ENCODE assay signal across 24 cellular contexts in the genomic region with DNA sequence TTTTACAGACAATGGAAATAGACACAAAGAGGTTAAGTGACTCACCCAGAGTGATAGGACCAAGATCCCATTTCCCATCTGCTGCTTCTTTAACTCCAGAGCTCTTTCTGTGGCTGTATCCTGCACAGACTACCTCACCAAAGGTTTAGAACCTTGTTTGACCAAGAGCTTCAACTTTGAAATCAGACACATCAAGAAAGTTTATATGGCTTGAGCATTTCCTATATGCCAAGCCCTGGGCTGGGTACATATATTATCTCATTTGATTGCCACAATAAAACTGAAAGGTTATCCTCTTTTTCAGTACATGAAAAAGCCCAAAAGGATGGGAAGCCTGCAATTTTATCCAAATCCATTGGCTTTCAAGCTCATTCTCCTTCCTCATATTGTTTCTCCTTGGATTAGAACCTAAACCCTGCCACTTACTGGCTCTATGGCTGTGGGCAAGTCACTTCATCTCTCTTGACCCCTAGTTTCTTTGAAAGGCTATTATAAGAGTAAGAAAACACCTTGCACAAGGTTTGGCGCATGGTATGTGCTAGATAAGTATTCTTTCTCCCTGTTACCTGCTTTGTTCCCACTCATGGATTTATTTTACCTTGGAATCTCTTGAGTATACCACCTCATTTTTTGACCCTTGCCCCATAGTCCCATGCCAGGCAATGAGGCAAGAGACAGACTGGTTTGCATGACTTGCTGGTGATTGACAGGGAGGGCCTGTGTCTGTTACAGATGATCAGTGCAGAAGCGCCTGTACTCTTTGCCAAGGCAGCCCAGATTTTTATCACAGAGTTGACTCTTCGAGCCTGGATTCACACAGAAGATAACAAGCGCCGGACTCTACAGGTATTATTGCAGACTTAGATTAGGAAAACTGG. TPM values are rescaled to one million over a fixed set of nuclear protein-coding genes. Genes with fewer than 3 reads are reported as not detected.
DNase-seq lines count a peak whose midpoint lies in the region; ATAC-seq and TF ChIP-seq lines count a peak whose summit lies in the region.
"Had no signal": no experiment of that assay in that cellular context is flagged by ENCODE, and none has a peak within 500 bp of the region (broad histone marks: within the 10 kb centered on the region; RNA-seq: fewer than 3 reads in every experiment).

No MANE protein-coding gene starts in this region.

- H4K20me1 ChIP-seq in hepatocyte (ENCODE audit: insufficient read depth, poor library complexity, severe bottlenecking), result peaks cover 13% of the 10 kb centered on the region

- intact Hi-C loops in activated CD8-positive, alpha-beta T cell treated with anti-CD3 and anti-CD28 coated beads for 36 hours (cut with micrococcal nuclease), result no loop called here
- intact Hi-C loops in transverse colon (cut with DNase I; ENCODE audit: low total_unique reads), result no loop called here
- intact Hi-C loops in left lung (cut with DNase I), result no loop called here

- no peak overlapping the region for H2AFZ ChIP-seq in hepatocyte
- H2AFZ ChIP-seq: PC-9 had no signal

- H3K27ac ChIP-seq in hepatocyte, result peak overlapping the region; percentile 71
- peak overlapping the region in 3 of 4 donors; percentile 11 to 34 (median 31) for H3K27ac ChIP-seq in transverse colon
- no peak overlapping the region for H3K27ac ChIP-seq in left lung
- H3K27ac ChIP-seq: PC-9, RWPE1 had no signal

- H3K4me3 ChIP-seq in hepatocyte (no peak overlapping the region), transverse colon (no peak overlapping the region), left lung (no peak overlapping the region)
- H3K4me3 ChIP-seq: GM12878, K562, PC-9 had no signal

- peaks cover 20% of the 10 kb centered on the region for H3K4me1 Mint-ChIP-seq in activated CD8-positive, alpha-beta T cell treated with anti-CD3 and anti-CD28 coated beads, Interleukin-2, amount 10 ng/mL, durations not matched to agents 7 days and 5 days (ENCODE audit: low read depth)
- H3K4me1 Mint-ChIP-seq in activated CD8-positive, alpha-beta T cell treated with anti-CD3 and anti-CD28 coated beads for 36 hours (ENCODE audit: low read depth), result peaks cover 48% of the 10 kb centered on the region
- peaks cover 6% of the 10 kb centered on the region for H3K4me1 Mint-ChIP-seq in nephron progenitor cell

- CTCF ChIA-PET in activated CD8-positive, alpha-beta T cell treated with anti-CD3 and anti-CD28 coated beads, Interleukin-2, amount 10 ng/mL, durations not matched to agents 7 days and 5 days (lab: Charles Lee), result interaction anchor here (0.9 kb wide), 1 partner anchor 17 kb away, joined by 3 read pairs; no protein-coding TSS in a partner anchor
- CTCF ChIA-PET in activated CD8-positive, alpha-beta T cell treated with anti-CD3 and anti-CD28 coated beads for 36 hours (lab: Charles Lee), result interaction anchor here (1.0 to 1.5 kb wide), 4 partner anchors 20 to 199 kb away, joined by 3 to 5 read pairs (median 4); no protein-coding TSS in a partner anchor

- peak overlapping the region; percentile 5 for H3K27ac Mint-ChIP-seq in activated CD8-positive, alpha-beta T cell treated with anti-CD3 and anti-CD28 coated beads, Interleukin-2, amount 10 ng/mL, durations not matched to agents 7 days and 5 days
- no peak overlapping the region for H3K27ac Mint-ChIP-seq in activated CD8-positive, alpha-beta T cell treated with anti-CD3 and anti-CD28 coated beads for 36 hours
- H3K27ac Mint-ChIP-seq in nephron progenitor cell, result peak overlapping the region; percentile 45

- no peaks in the 10 kb centered on the region for H3K9me3 ChIP-seq in hepatocyte (ENCODE audit: low read depth)
- no peaks in the 10 kb centered on the region for H3K9me3 ChIP-seq in transverse colon
- H3K9me3 ChIP-seq in left lung, result no peaks in the 10 kb centered on the region
- H3K9me3 ChIP-seq: BE2C, Caco-2 had no signal

- H3K36me3 ChIP-seq in hepatocyte (replicated peaks; ENCODE audit: insufficient read depth, low read depth) (no peaks in the 10 kb centered on the region), transverse colon (peaks cover 0 to 50% (median 9%) of the 10 kb centered on the region in 4 donors), left lung (peaks cover 0 to 59% of the 10 kb centered on the region in 2 donors)

- POLR2A ChIA-PET in activated CD8-positive, alpha-beta T cell treated with anti-CD3 and anti-CD28 coated beads, Interleukin-2, amount 10 ng/mL, durations not matched to agents 7 days and 5 days (lab: Charles Lee), result interaction anchor here (1.7 kb wide), 1 partner anchor 58 kb away, joined by 5 read pairs; the partner anchor contains the start of gene NFYC
- POLR2A ChIA-PET in activated CD8-positive, alpha-beta T cell treated with anti-CD3 and anti-CD28 coated beads for 36 hours (lab: Charles Lee), result interaction anchor here (0.6 kb wide), 1 partner anchor 218 kb away, joined by 3 read pairs; no protein-coding TSS in a partner anchor

- no peak for ATAC-seq in activated CD8-positive, alpha-beta T cell treated with anti-CD3 and anti-CD28 coated beads, Interleukin-2, amount 10 ng/mL, durations not matched to agents 7 days and 5 days
- ATAC-seq in activated CD8-positive, alpha-beta T cell treated with anti-CD3 and anti-CD28 coated beads for 36 hours, result no peak
- ATAC-seq in left lung, result no peak
- ATAC-seq: GM12878, K562 had no signal

- no peaks in the 10 kb centered on the region for H3K27me3 Mint-ChIP-seq in activated CD8-positive, alpha-beta T cell treated with anti-CD3 and anti-CD28 coated beads, Interleukin-2, amount 10 ng/mL, durations not matched to agents 7 days and 5 days (ENCODE audit: low read depth)
- H3K27me3 Mint-ChIP-seq in activated CD8-positive, alpha-beta T cell treated with anti-CD3 and anti-CD28 coated beads for 36 hours, result no peaks in the 10 kb centered on the region
- H3K27me3 Mint-ChIP-seq in nephron progenitor cell (ENCODE audit: low read depth, poor library complexity), result no peaks in the 10 kb centered on the region
- H3K27me3 Mint-ChIP-seq: CD4-positive, CD25-positive, alpha-beta regulatory T cell had no signal

- TF ChIP-seq POLR2A in transverse colon (IDR thresholded peaks at IDR 0.05), result no peak

- TF ChIP-seq CTCF in activated CD8-positive, alpha-beta T cell treated with anti-CD3 and anti-CD28 coated beads for 36 hours (IDR thresholded peaks at IDR 0.05), result no peak
- no peak for TF ChIP-seq CTCF in hepatocyte (IDR thresholded peaks at IDR 0.05; ENCODE audit: poor library complexity)
- TF ChIP-seq CTCF in nephron progenitor cell (IDR thresholded peaks at IDR 0.05), result no peak
- no peak for TF ChIP-seq CTCF in transverse colon (IDR thresholded peaks at IDR 0.05)
- no peak for TF ChIP-seq CTCF in left lung (IDR thresholded peaks at IDR 0.05)

- no peaks in the 10 kb centered on the region for H3K9me2 ChIP-seq in hepatocyte (replicated peaks; ENCODE audit: insufficient read depth)

- peaks cover 40% of the 10 kb centered on the region for H3K79me2 ChIP-seq in hepatocyte

- H3K27me3 ChIP-seq in hepatocyte, result no peaks in the 10 kb centered on the region
- no peaks in the 10 kb centered on the region for H3K27me3 ChIP-seq in transverse colon
- H3K27me3 ChIP-seq in left lung, result no peaks in the 10 kb centered on the region
- H3K27me3 ChIP-seq: BE2C had no signal

- H3K4me1 ChIP-seq in hepatocyte (ENCODE audit: insufficient read depth) (peaks cover 22% of the 10 kb centered on the region), transverse colon (peaks cover 0 to 39% (median 12%) of the 10 kb centered on the region in 4 donors), left lung (no peaks in the 10 kb centered on the region)
- H3K4me1 ChIP-seq: BE2C, Caco-2 had no signal

- H3K36me3 Mint-ChIP-seq in activated CD8-positive, alpha-beta T cell treated with anti-CD3 and anti-CD28 coated beads, Interleukin-2, amount 10 ng/mL, durations not matched to agents 7 days and 5 days (ENCODE audit: low read depth), result peaks cover 76% of the 10 kb centered on the region
- peaks cover 35% of the 10 kb centered on the region for H3K36me3 Mint-ChIP-seq in activated CD8-positive, alpha-beta T cell treated with anti-CD3 and anti-CD28 coated beads for 36 hours (ENCODE audit: low read depth)
- H3K36me3 Mint-ChIP-seq in nephron progenitor cell (ENCODE audit: low read depth), result peaks cover 67% of the 10 kb centered on the region

- no peak overlapping the region for H3K4me3 Mint-ChIP-seq in activated CD8-positive, alpha-beta T cell treated with anti-CD3 and anti-CD28 coated beads, Interleukin-2, amount 10 ng/mL, durations not matched to agents 7 days and 5 days
- no peak overlapping the region for H3K4me3 Mint-ChIP-seq in activated CD8-positive, alpha-beta T cell treated with anti-CD3 and anti-CD28 coated beads for 36 hours
- no peak overlapping the region for H3K4me3 Mint-ChIP-seq in nephron progenitor cell
- H3K4me3 Mint-ChIP-seq: CD4-positive, CD25-positive, alpha-beta regulatory T cell had no signal

- peak overlapping the region; percentile 35 for H3K4me2 ChIP-seq in hepatocyte
- H3K4me2 ChIP-seq: PC-9 had no signal

- in situ Hi-C loops in transverse colon (cut with MboI; ENCODE audit: low pct_ligation_motif_present in 1 of 4, low pct_unique_long_range_greater_than_20kb in 1 of 4, low sequenced_read_pairs in 3 of 4) (no loop called here), ACHN (cut with HindIII; ENCODE audit: low pct_ligation_motif_present, low pct_unique_long_range_greater_than_20kb, low sequenced_read_pairs) (no loop called here)

- 69% methylated on average over 5 of the region's 5 CpGs for WGBS in hepatocyte (ENCODE audit: low lambda C conversion rate, missing lambda C conversion rate)
- 88% methylated on average over 5 of the region's 5 CpGs; no CpG with 5 or more reads in 1 of the 2 donors for WGBS in transverse colon (ENCODE audit: low coverage in 1 of 2), 2 donors

- no peak for DNase-seq in activated CD8-positive, alpha-beta T cell treated with anti-CD3 and anti-CD28 coated beads, Interleukin-2, amount 10 ng/mL, durations not matched to agents 7 days and 5 days
- no peak for DNase-seq in activated CD8-positive, alpha-beta T cell treated with anti-CD3 and anti-CD28 coated beads for 36 hours
- DNase-seq in hepatocyte (ENCODE audit: low spot score) (no peak), nephron progenitor cell (no peak), transverse colon (no peak), ACHN (no peak), left lung (no peak), foreskin melanocyte (no peak)
- DNase-seq: 8988T; BE2C; Caco-2; CD4-positive, CD25-positive, alpha-beta regulatory T cell; DMS153; HCEC 1CT; MV-4-11; NCI-H1417 treated with DMSO at 0.1 percent for 48 hours; NCI-H1930; NCI-H345; NCI-H526; PC-9; SIG-M5 had no signal

- H3K9me3 Mint-ChIP-seq in activated CD8-positive, alpha-beta T cell treated with anti-CD3 and anti-CD28 coated beads, Interleukin-2, amount 10 ng/mL, durations not matched to agents 7 days and 5 days (ENCODE audit: insufficient read depth), result no peaks in the 10 kb centered on the region
- H3K9me3 Mint-ChIP-seq in activated CD8-positive, alpha-beta T cell treated with anti-CD3 and anti-CD28 coated beads for 36 hours, result no peaks in the 10 kb centered on the region
- no peaks in the 10 kb centered on the region for H3K9me3 Mint-ChIP-seq in nephron progenitor cell
- H3K9me3 Mint-ChIP-seq: CD4-positive, CD25-positive, alpha-beta regulatory T cell had no signal

- no peak for TF ChIP-seq EP300 in transverse colon (IDR thresholded peaks at IDR 0.05; ENCODE audit: low read depth)

RNA-seq across cellular contexts. Expression of gene KCNQ4, which starts 34.5 kb away (rescaled TPM):
- under 1 TPM; 0.73 to 0.87 TPM for total RNA-seq in activated CD8-positive, alpha-beta T cell treated with anti-CD3 and anti-CD28 coated beads, Interleukin-2, amount 10 ng/mL, durations not matched to agents 7 days and 5 days
- under 1 TPM; 0.38 to 0.43 TPM for total RNA-seq in activated CD8-positive, alpha-beta T cell treated with anti-CD3 and anti-CD28 coated beads for 36 hours
- total RNA-seq in hepatocyte, result not detected in 2 replicates
- polyA plus RNA-seq in hepatocyte, result not detected in 2 replicates
- total RNA-seq in transverse colon, result 10 to 100 TPM in 1 of 4 donors, 1 to 10 TPM in 3; 3.1 to 33.7 (median 3.6) TPM
- total RNA-seq in left lung, result 1 to 10 TPM in 1 of 2 donors, under 1 TPM in 1; 0.92 to 1.2 TPM

RNA-seq across cellular contexts. Expression of gene NFYC, which starts 57.6 kb away (rescaled TPM):
- total RNA-seq in activated CD8-positive, alpha-beta T cell treated with anti-CD3 and anti-CD28 coated beads, Interleukin-2, amount 10 ng/mL, durations not matched to agents 7 days and 5 days, result 10 to 100 TPM; 71.5 to 74.4 TPM
- 10 to 100 TPM; 45.6 to 53.8 TPM for total RNA-seq in activated CD8-positive, alpha-beta T cell treated with anti-CD3 and anti-CD28 coated beads for 36 hours
- 38.6 and 44.1 TPM in 2 replicates for total RNA-seq in hepatocyte
- 52.5 and 54.8 TPM in 2 replicates for polyA plus RNA-seq in hepatocyte
- 100 to 1,000 TPM in 1 of 4 donors, 10 to 100 TPM in 3; 34.4 to 101 (median 76.4) TPM for total RNA-seq in transverse colon
- 10 to 100 TPM; 54.6 to 56.0 TPM for total RNA-seq in left lung

Comparison
In these comparisons a context has a peak if more than half of its experiments do, and no peak if none do; other contexts are left out.
1. H3K27ac ChIP-seq: peak in hepatocyte (single experiment) and transverse colon (3 of 4); none in left lung (0 of 2).